Comparison of ENCODE assay signal across 11 cellular contexts in genomic region chr12:97616936-97617335, GRCh38.
"Had no signal": no experiment of that assay in that cellular context is flagged by ENCODE, and none has a peak within 500 bp of the region (broad histone marks: within the 10 kb centered on the region; RNA-seq: fewer than 3 reads in every experiment).

No MANE protein-coding gene starts in this region.

- H3K27ac Mint-ChIP-seq: nephron progenitor cell; stimulated activated memory B cell treated with anti-CD40 and anti-IgM and Interleukin-4, amounts not matched to agents 10 μg/mL and 1 μg/mL and 100 μg/mL, for 72 hours; T-cell had no signal

- H3K4me3 Mint-ChIP-seq: nephron progenitor cell; stimulated activated memory B cell treated with anti-CD40 and anti-IgM and Interleukin-4, amounts not matched to agents 10 μg/mL and 1 μg/mL and 100 μg/mL, for 72 hours; T-cell had no signal

- DNase-seq: activated CD4-positive, alpha-beta T cell treated with anti-CD3 and anti-CD28 coated beads, Interleukin-2, amount 50 U/mL, for 1 hour; activated naive CD4-positive, alpha-beta T cell; colonic mucosa; nephron progenitor cell; stimulated activated CD4-positive, alpha-beta T cell treated with anti-CD3 and anti-CD28 coated beads, Interleukin-2, amount 100 ng/mL, for 24 hours; T-cell; T1000; uterus had no signal

- H3K4me1 Mint-ChIP-seq: stimulated activated memory B cell treated with anti-CD40 and anti-IgM and Interleukin-4, amounts not matched to agents 10 μg/mL and 1 μg/mL and 100 μg/mL, for 72 hours; T-cell had no signal

- H3K36me3 Mint-ChIP-seq: stimulated activated memory B cell treated with anti-CD40 and anti-IgM and Interleukin-4, amounts not matched to agents 10 μg/mL and 1 μg/mL and 100 μg/mL, for 72 hours; T-cell had no signal

- H3K27me3 Mint-ChIP-seq: stimulated activated memory B cell treated with anti-CD40 and anti-IgM and Interleukin-4, amounts not matched to agents 10 μg/mL and 1 μg/mL and 100 μg/mL, for 72 hours; T-cell had no signal

- ATAC-seq: activated CD4-positive, CD25-positive, alpha-beta regulatory T cell treated with anti-CD3 and anti-CD28 coated beads, Interleukin-2, amount 50 U/mL, for 24 hours; esophagus mucosa; stimulated activated memory B cell treated with anti-CD40 and anti-IgM and Interleukin-4, amounts not matched to agents 10 μg/mL and 1 μg/mL and 100 μg/mL, for 72 hours; T-cell had no signal
